Comparison of ENCODE assay signal across 1 cellular context in the genomic region with DNA sequence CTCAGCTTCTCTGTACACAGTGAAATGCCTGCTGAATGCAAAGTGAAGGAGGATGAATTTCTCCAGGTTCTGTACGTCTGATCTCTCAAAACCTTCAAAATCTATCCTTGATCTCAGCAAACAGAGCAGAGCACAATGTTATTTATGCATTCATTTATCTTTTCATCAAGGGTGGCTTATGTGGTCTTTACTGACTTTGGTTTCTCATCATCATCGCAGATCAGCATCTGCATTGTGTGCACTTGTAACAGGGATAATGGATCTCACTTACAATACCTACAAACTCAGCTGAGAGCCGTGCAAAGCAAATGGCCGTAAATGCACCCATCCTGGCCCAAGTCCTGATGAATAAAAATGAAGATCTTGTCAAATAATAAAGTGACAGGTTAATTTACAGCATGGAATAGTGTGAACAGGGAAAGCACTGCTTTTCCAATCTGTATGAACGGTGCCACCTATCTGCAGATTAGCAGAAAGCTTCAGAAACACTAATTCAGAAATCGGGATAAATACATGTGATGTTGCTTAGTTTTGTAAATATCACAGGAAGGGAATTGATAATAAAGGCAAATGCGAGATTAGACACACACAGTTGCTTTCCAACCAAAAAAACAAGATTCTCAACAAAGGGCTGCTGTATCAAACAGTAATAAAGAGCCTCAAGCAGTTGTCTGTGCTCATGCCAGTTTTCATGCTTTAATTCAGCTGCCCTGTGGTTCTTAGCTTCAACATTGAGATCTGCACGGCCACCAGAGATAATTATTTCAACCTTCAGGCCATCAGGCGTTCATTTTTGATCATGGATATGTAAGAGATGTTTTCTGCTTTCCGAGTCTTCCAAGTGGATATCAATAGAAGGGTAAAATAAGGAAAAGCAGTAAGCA.
TF ChIP-seq lines count a peak whose summit lies in the region.

No MANE protein-coding gene starts in this region.

TF ChIP-seq in WTC11, 78 proteins besides CTCF, POLR2A, EP300 and RAD21 (continued from another document):
- TF ChIP-seq, protein P1, sequence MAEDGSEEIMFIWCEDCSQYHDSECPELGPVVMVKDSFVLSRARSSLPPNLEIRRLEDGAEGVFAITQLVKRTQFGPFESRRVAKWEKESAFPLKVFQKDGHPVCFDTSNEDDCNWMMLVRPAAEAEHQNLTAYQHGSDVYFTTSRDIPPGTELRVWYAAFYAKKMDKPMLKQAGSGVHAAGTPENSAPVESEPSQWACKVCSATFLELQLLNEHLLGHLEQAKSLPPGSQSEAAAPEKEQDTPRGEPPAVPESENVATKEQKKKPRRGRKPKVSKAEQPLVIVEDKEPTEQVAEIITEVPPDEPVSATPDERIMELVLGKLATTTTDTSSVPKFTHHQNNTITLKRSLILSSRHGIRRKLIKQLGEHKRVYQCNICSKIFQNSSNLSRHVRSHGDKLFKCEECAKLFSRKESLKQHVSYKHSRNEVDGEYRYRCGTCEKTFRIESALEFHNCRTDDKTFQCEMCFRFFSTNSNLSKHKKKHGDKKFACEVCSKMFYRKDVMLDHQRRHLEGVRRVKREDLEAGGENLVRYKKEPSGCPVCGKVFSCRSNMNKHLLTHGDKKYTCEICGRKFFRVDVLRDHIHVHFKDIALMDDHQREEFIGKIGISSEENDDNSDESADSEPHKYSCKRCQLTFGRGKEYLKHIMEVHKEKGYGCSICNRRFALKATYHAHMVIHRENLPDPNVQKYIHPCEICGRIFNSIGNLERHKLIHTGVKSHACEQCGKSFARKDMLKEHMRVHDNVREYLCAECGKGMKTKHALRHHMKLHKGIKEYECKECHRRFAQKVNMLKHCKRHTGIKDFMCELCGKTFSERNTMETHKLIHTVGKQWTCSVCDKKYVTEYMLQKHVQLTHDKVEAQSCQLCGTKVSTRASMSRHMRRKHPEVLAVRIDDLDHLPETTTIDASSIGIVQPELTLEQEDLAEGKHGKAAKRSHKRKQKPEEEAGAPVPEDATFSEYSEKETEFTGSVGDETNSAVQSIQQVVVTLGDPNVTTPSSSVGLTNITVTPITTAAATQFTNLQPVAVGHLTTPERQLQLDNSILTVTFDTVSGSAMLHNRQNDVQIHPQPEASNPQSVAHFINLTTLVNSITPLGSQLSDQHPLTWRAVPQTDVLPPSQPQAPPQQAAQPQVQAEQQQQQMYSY (CRISPR knock-in tag; IDR thresholded peaks at IDR 0.05), result no peak
- no peak for TF ChIP-seq SP1 (CRISPR knock-in tag; conservative IDR thresholded peaks at IDR 0.05)
